In the genomic region with DNA sequence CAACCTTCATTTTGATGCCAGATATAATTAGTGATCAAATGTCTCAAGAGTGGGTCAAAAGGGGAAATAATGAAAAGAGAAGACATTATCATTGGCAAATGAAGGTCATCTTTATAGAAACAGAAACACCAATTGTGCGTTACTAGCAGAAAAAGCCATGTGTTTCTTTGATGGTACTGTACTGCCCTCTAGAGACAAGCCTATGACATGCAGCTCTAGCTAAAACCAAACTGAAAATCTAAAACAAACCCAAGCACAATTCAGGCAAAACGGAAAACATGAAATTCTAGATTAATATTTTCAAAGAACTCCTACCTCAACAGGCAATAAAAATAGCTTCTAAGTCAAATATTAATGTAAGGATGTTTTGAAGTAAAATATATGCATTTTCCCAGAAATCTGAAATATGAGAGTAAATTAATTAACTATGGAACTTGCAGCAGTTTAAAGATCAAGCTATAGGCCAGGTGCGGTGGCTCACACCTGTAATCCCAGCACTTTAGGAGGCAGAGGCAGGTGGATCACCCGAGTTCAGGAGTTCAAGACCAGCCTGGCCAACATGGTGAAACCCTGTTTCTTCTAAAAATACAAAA, we compare ENCODE assay signal across 9 cellular contexts.
DNase-seq lines count a peak whose midpoint lies in the region; ATAC-seq and TF ChIP-seq lines count a peak whose summit lies in the region.
"Had no signal": no experiment of that assay in that cellular context is flagged by ENCODE, and none has a peak within 500 bp of the region (broad histone marks: within the 10 kb centered on the region; RNA-seq: fewer than 3 reads in every experiment).

No MANE protein-coding gene starts in this region.

- no peaks in the 10 kb centered on the region for H3K9me3 ChIP-seq in CD4-positive, CD25-positive, alpha-beta regulatory T cell (ENCODE audit: control insufficient read depth in 2 of 2, low read length in 2 of 2)
- no peaks in the 10 kb centered on the region for H3K9me3 ChIP-seq in right lobe of liver

- H3K4me3 Mint-ChIP-seq in CD4-positive, CD25-positive, alpha-beta regulatory T cell: no peak overlapping the region
- H3K4me3 Mint-ChIP-seq in MCF 10A (ENCODE audit: unreplicated experiment): no peak overlapping the region
- no peak overlapping the region for H3K4me3 Mint-ChIP-seq in T-helper 2 cell treated with Interferon-gamma antibody and Interleukin-4, amounts not matched to agents 5 μg/mL and 100 μg/mL, for 36 hours
- H3K4me3 Mint-ChIP-seq in stimulated activated effector memory CD8-positive, alpha-beta T cell treated with anti-CD3 and anti-CD28 coated beads, Interleukin-12 subunit alpha, Interleukin-12 subunit beta, amount 100 ng/mL, for 72 hours: no peak overlapping the region

- H3K36me3 Mint-ChIP-seq in CD4-positive, CD25-positive, alpha-beta regulatory T cell: no peaks in the 10 kb centered on the region
- no peaks in the 10 kb centered on the region for H3K36me3 Mint-ChIP-seq in MCF 10A (ENCODE audit: insufficient read depth, unreplicated experiment)
- no peaks in the 10 kb centered on the region for H3K36me3 Mint-ChIP-seq in T-helper 2 cell treated with Interferon-gamma antibody and Interleukin-4, amounts not matched to agents 5 μg/mL and 100 μg/mL, for 36 hours (ENCODE audit: low read depth)
- H3K36me3 Mint-ChIP-seq in stimulated activated effector memory CD8-positive, alpha-beta T cell treated with anti-CD3 and anti-CD28 coated beads, Interleukin-12 subunit alpha, Interleukin-12 subunit beta, amount 100 ng/mL, for 72 hours: no peaks in the 10 kb centered on the region

- no peak for TF ChIP-seq POLR2A in right lobe of liver (IDR thresholded peaks at IDR 0.05)

- BruUV-seq in MCF 10A (replicated peaks; lab: Mats Ljungman, UMichigan): no TSS peak

- no peak for ATAC-seq in CD4-positive, CD25-positive, alpha-beta regulatory T cell (ENCODE audit: low read depth in 2 of 2)
- peak; percentile 88 for ATAC-seq in GM18502 (IDR thresholded peaks at IDR 0.05; ENCODE audit: poor library complexity, unreplicated experiment)
- ATAC-seq in HG03103 (IDR thresholded peaks at IDR 0.05; ENCODE audit: low read depth, unreplicated experiment): peak; percentile 78
- ATAC-seq in right lobe of liver: peak; percentile 75 to 83 (median 76)
- ATAC-seq in stimulated activated effector memory CD8-positive, alpha-beta T cell treated with anti-CD3 and anti-CD28 coated beads, Interleukin-12 subunit alpha, Interleukin-12 subunit beta, amount 100 ng/mL, for 72 hours: no peak

- H3K27me3 ChIP-seq in CD4-positive, CD25-positive, alpha-beta regulatory T cell (ENCODE audit: control insufficient read depth, insufficient read depth, low read length): no peaks in the 10 kb centered on the region
- no peaks in the 10 kb centered on the region for H3K27me3 ChIP-seq in right lobe of liver

- peak; percentile 76 for TF ChIP-seq CTCF in MCF 10A (IDR thresholded peaks at IDR 0.05; ENCODE audit: unreplicated experiment)
- peak; percentile 71 to 88 (median 84) for TF ChIP-seq CTCF in right lobe of liver (IDR thresholded peaks at IDR 0.05)

- 17% methylated on average over 4 of the region's 4 CpGs for WGBS in right lobe of liver (ENCODE audit: insufficient coverage, low coverage, low lambda C conversion rate, missing lambda C conversion rate)

- intact Hi-C loops in MCF 10A (cut with micrococcal nuclease) (loop anchor here (1.0 to 10.0 kb wide), 3 partner anchors 43 to 1049 kb away; no protein-coding TSS in a partner anchor), right lobe of liver (cut with DNase I) (no loop called here)

- H3K9me3 Mint-ChIP-seq in CD4-positive, CD25-positive, alpha-beta regulatory T cell: peaks cover 0 to under 1% (median 0%) of the 10 kb centered on the region in 7 donors
- no peaks in the 10 kb centered on the region for H3K9me3 Mint-ChIP-seq in MCF 10A (ENCODE audit: unreplicated experiment)
- H3K9me3 Mint-ChIP-seq in T-helper 2 cell treated with Interferon-gamma antibody and Interleukin-4, amounts not matched to agents 5 μg/mL and 100 μg/mL, for 36 hours: no peaks in the 10 kb centered on the region
- H3K9me3 Mint-ChIP-seq in stimulated activated effector memory CD8-positive, alpha-beta T cell treated with anti-CD3 and anti-CD28 coated beads, Interleukin-12 subunit alpha, Interleukin-12 subunit beta, amount 100 ng/mL, for 72 hours: no peaks in the 10 kb centered on the region

- H3K36me3 ChIP-seq in CD4-positive, CD25-positive, alpha-beta regulatory T cell (ENCODE audit: control insufficient read depth, insufficient read depth, low read length): no peaks in the 10 kb centered on the region
- no peaks in the 10 kb centered on the region for H3K36me3 ChIP-seq in right lobe of liver

- CTCF ChIA-PET in MCF 10A (lab: Yijun Ruan, JAX): interaction anchor here (0.7 to 2.5 kb wide), 16 partner anchors 10 to 1844 kb away, joined by 3 to 16 read pairs (median 4); no protein-coding TSS in a partner anchor

- peaks cover 29% of the 10 kb centered on the region for H3K27me3 Mint-ChIP-seq in CD4-positive, CD25-positive, alpha-beta regulatory T cell
- H3K27me3 Mint-ChIP-seq in MCF 10A (ENCODE audit: insufficient read depth, unreplicated experiment): no peaks in the 10 kb centered on the region
- peaks cover 2% of the 10 kb centered on the region for H3K27me3 Mint-ChIP-seq in T-helper 2 cell treated with Interferon-gamma antibody and Interleukin-4, amounts not matched to agents 5 μg/mL and 100 μg/mL, for 36 hours (ENCODE audit: low read depth)

- H3K27ac ChIP-seq in CD4-positive, CD25-positive, alpha-beta regulatory T cell (ENCODE audit: insufficient read depth, low read length, poor library complexity, severe bottlenecking): no peak overlapping the region
- no peak overlapping the region for H3K27ac ChIP-seq in right lobe of liver
- H3K27ac ChIP-seq: skin epidermis had no signal

- H3K4me1 ChIP-seq in CD4-positive, CD25-positive, alpha-beta regulatory T cell (ENCODE audit: control insufficient read depth, insufficient read depth, low read length, poor library complexity, severe bottlenecking): no peaks in the 10 kb centered on the region
- no peaks in the 10 kb centered on the region for H3K4me1 ChIP-seq in right lobe of liver

- POLR2A ChIA-PET in MCF 10A (lab: Yijun Ruan, JAX): interaction anchor here (0.6 kb wide), 1 partner anchor 397 kb away, joined by 4 read pairs; no protein-coding TSS in a partner anchor

- H3K4me1 Mint-ChIP-seq in CD4-positive, CD25-positive, alpha-beta regulatory T cell: peaks cover 0 to 5% (median 2%) of the 10 kb centered on the region in 4 donors
- H3K4me1 Mint-ChIP-seq in MCF 10A (ENCODE audit: insufficient read depth, unreplicated experiment): no peaks in the 10 kb centered on the region
- no peaks in the 10 kb centered on the region for H3K4me1 Mint-ChIP-seq in T-helper 2 cell treated with Interferon-gamma antibody and Interleukin-4, amounts not matched to agents 5 μg/mL and 100 μg/mL, for 36 hours (ENCODE audit: low read depth)
- no peaks in the 10 kb centered on the region for H3K4me1 Mint-ChIP-seq in stimulated activated effector memory CD8-positive, alpha-beta T cell treated with anti-CD3 and anti-CD28 coated beads, Interleukin-12 subunit alpha, Interleukin-12 subunit beta, amount 100 ng/mL, for 72 hours

- H3K27ac Mint-ChIP-seq in CD4-positive, CD25-positive, alpha-beta regulatory T cell: no peak overlapping the region
- H3K27ac Mint-ChIP-seq in MCF 10A (ENCODE audit: low read depth, unreplicated experiment): no peak overlapping the region
- H3K27ac Mint-ChIP-seq in T-helper 2 cell treated with Interferon-gamma antibody and Interleukin-4, amounts not matched to agents 5 μg/mL and 100 μg/mL, for 36 hours: no peak overlapping the region
- H3K27ac Mint-ChIP-seq in stimulated activated effector memory CD8-positive, alpha-beta T cell treated with anti-CD3 and anti-CD28 coated beads, Interleukin-12 subunit alpha, Interleukin-12 subunit beta, amount 100 ng/mL, for 72 hours: no peak overlapping the region

- H3K4me3 ChIP-seq in CD4-positive, CD25-positive, alpha-beta regulatory T cell (ENCODE audit: low read depth, low read length): no peak overlapping the region
- H3K4me3 ChIP-seq in right lobe of liver: no peak overlapping the region
- H3K4me3 ChIP-seq: skin epidermis had no signal

- DNase-seq in CD4-positive, CD25-positive, alpha-beta regulatory T cell: peak in 2 of 3 donors; percentile 42 to 47
- peak; percentile 14 for DNase-seq in NCI-H2227 treated with DMSO at 0.1 percent for 48 hours (lab: John Stamatoyannopoulos, UW)
- peak; percentile 65 for DNase-seq in MCF 10A (ENCODE audit: unreplicated experiment)
- no peak for DNase-seq in right lobe of liver
- no peak for DNase-seq in T-helper 2 cell treated with Interferon-gamma antibody and Interleukin-4, amounts not matched to agents 5 μg/mL and 100 μg/mL, for 36 hours (ENCODE audit: low spot score)
- no peak for DNase-seq in stimulated activated effector memory CD8-positive, alpha-beta T cell treated with anti-CD3 and anti-CD28 coated beads, Interleukin-12 subunit alpha, Interleukin-12 subunit beta, amount 100 ng/mL, for 72 hours (ENCODE audit: low spot score in 2 of 2)

Comparison
In these comparisons a context has a peak if more than half of its experiments do, and no peak if none do; other contexts are left out.
1. ATAC-seq: peak in GM18502 (single experiment), HG03103 (single experiment) and right lobe of liver (4 of 4); none in CD4-positive, CD25-positive, alpha-beta regulatory T cell (0 of 2) and stimulated activated effector memory CD8-positive, alpha-beta T cell treated with anti-CD3 and anti-CD28 coated beads, Interleukin-12 subunit alpha, Interleukin-12 subunit beta, amount 100 ng/mL, for 72 hours (single experiment).
2. DNase-seq: peak in CD4-positive, CD25-positive, alpha-beta regulatory T cell (2 of 3), NCI-H2227 treated with DMSO at 0.1 percent for 48 hours (single experiment) and MCF 10A (single experiment); none in right lobe of liver (0 of 3), T-helper 2 cell treated with Interferon-gamma antibody and Interleukin-4, amounts not matched to agents 5 μg/mL and 100 μg/mL, for 36 hours (single experiment) and stimulated activated effector memory CD8-positive, alpha-beta T cell treated with anti-CD3 and anti-CD28 coated beads, Interleukin-12 subunit alpha, Interleukin-12 subunit beta, amount 100 ng/mL, for 72 hours (0 of 2).